14 cellular contexts compared by ENCODE assay signal in genomic region chr5:158513490-158514301, GRCh38.
A peak's percentile ranks its signal among the peaks of the same experiment; 100 is the strongest.
DNase-seq lines count a peak whose midpoint lies in the region; ATAC-seq, FAIRE-seq and TF ChIP-seq lines count a peak whose summit lies in the region.
"Had no signal": no experiment of that assay in that cellular context is flagged by ENCODE, and none has a peak within 500 bp of the region (broad histone marks: within the 10 kb centered on the region; RNA-seq: fewer than 3 reads in every experiment).

No MANE protein-coding gene starts in this region.

- H3K4me2 ChIP-seq in astrocyte (ENCODE audit: low read length), result peak overlapping the region; percentile 48

- ATAC-seq in GM21825 (IDR thresholded peaks at IDR 0.05; ENCODE audit: unreplicated experiment) (no peak), left colon (no peak)

- peaks cover 15% of the 10 kb centered on the region for H3K4me1 ChIP-seq in astrocyte (ENCODE audit: insufficient read depth, low read length)

- H3K36me3 ChIP-seq in astrocyte (ENCODE audit: insufficient read depth, low read length), result no peaks in the 10 kb centered on the region

- intact Hi-C loops in left colon (cut with DNase I, micrococcal nuclease), result no loop called here

- TF ChIP-seq CTCF in astrocyte (IDR thresholded peaks at IDR 0.05; ENCODE audit: insufficient read depth, low read depth, low read length), result no peak

- H3K79me2 ChIP-seq in astrocyte (ENCODE audit: insufficient read depth, low read length), result no peaks in the 10 kb centered on the region

- peaks cover 2% of the 10 kb centered on the region for H3K9me3 Mint-ChIP-seq in activated naive CD4-positive, alpha-beta T cell treated with anti-CD3 and anti-CD28 coated beads, Interleukin-2, amount 10 ng/mL, durations not matched to agents 7 days and 5 days
- peaks cover 1% of the 10 kb centered on the region for H3K9me3 Mint-ChIP-seq in astrocyte (ENCODE audit: unreplicated experiment)

- H3K9ac ChIP-seq in astrocyte (ENCODE audit: low read length), result peak overlapping the region; percentile 28

- H3K36me3 Mint-ChIP-seq in activated naive CD4-positive, alpha-beta T cell treated with anti-CD3 and anti-CD28 coated beads, Interleukin-2, amount 10 ng/mL, durations not matched to agents 7 days and 5 days, result no peaks in the 10 kb centered on the region
- no peaks in the 10 kb centered on the region for H3K36me3 Mint-ChIP-seq in astrocyte (ENCODE audit: low read depth, unreplicated experiment)

- peak overlapping the region; percentile 20 for H3K27ac ChIP-seq in astrocyte (ENCODE audit: low read depth, low read length)
- H3K27ac ChIP-seq: VCaP had no signal

- no peaks in the 10 kb centered on the region for H3K27me3 Mint-ChIP-seq in activated naive CD4-positive, alpha-beta T cell treated with anti-CD3 and anti-CD28 coated beads, Interleukin-2, amount 10 ng/mL, durations not matched to agents 7 days and 5 days
- no peaks in the 10 kb centered on the region for H3K27me3 Mint-ChIP-seq in astrocyte (ENCODE audit: low read depth, unreplicated experiment)

- peaks cover 25% of the 10 kb centered on the region for H3K4me1 Mint-ChIP-seq in activated naive CD4-positive, alpha-beta T cell treated with anti-CD3 and anti-CD28 coated beads, Interleukin-2, amount 10 ng/mL, durations not matched to agents 7 days and 5 days
- H3K4me1 Mint-ChIP-seq in astrocyte (ENCODE audit: low read depth, unreplicated experiment), result peaks cover 10% of the 10 kb centered on the region

- H3K4me3 ChIP-seq in astrocyte (ENCODE audit: insufficient read depth, low read depth, low read length) (no peak overlapping the region), skeletal muscle cell (ENCODE audit: low read depth, low read length) (no peak overlapping the region)

- CTCF ChIA-PET in activated naive CD4-positive, alpha-beta T cell treated with anti-CD3 and anti-CD28 coated beads, Interleukin-2, amount 10 ng/mL, durations not matched to agents 7 days and 5 days (lab: Charles Lee), result interaction anchor here (0.6 to 1.1 kb wide), 3 partner anchors 62 to 748 kb away, joined by 3 to 4 read pairs (median 3); no protein-coding TSS in a partner anchor

- peak; percentile 29 for FAIRE-seq in astrocyte (lab: Jason Lieb, UNC)

- H3K4me3 Mint-ChIP-seq in activated naive CD4-positive, alpha-beta T cell treated with anti-CD3 and anti-CD28 coated beads, Interleukin-2, amount 10 ng/mL, durations not matched to agents 7 days and 5 days, result no peak overlapping the region
- H3K4me3 Mint-ChIP-seq in astrocyte (ENCODE audit: unreplicated experiment), result no peak overlapping the region

- no peaks in the 10 kb centered on the region for H3K9me3 ChIP-seq in astrocyte (ENCODE audit: insufficient read depth, low read depth, low read length)

- no peak overlapping the region for H2AFZ ChIP-seq in astrocyte (ENCODE audit: low read depth, low read length)

- no peak for DNase-seq in activated naive CD4-positive, alpha-beta T cell treated with anti-CD3 and anti-CD28 coated beads, Interleukin-2, amount 10 ng/mL, durations not matched to agents 7 days and 5 days
- no peak for DNase-seq in activated naive CD4-positive, alpha-beta T cell (lab: John Stamatoyannopoulos, UW)
- DNase-seq in NAMALWA (ENCODE audit: low spot score) (peak; percentile 41), astrocyte (ENCODE audit: low read depth) (peak; percentile 91), skeletal muscle cell (ENCODE audit: low read depth) (peak; percentile 28), AG08396 (ENCODE audit: low spot score) (no peak), left colon (no peak)
- DNase-seq: erythroblast; NCI-H1105; NCI-H446 treated with DMSO at 0.1 percent for 48 hours; Right ventricle myocardium superior; stimulated activated CD4-positive, alpha-beta T cell treated with anti-CD3 and anti-CD28 coated beads, Interleukin-1b, Interleukin-23, amount 100 ng/mL, for 48 hours had no signal

- no peaks in the 10 kb centered on the region for H3K27me3 ChIP-seq in astrocyte (ENCODE audit: insufficient read depth, low read length)

- peak overlapping the region; percentile 72 for H3K27ac Mint-ChIP-seq in activated naive CD4-positive, alpha-beta T cell treated with anti-CD3 and anti-CD28 coated beads, Interleukin-2, amount 10 ng/mL, durations not matched to agents 7 days and 5 days
- H3K27ac Mint-ChIP-seq in astrocyte (ENCODE audit: unreplicated experiment), result peak overlapping the region; percentile 11

- H4K20me1 ChIP-seq in astrocyte (ENCODE audit: insufficient read depth, low read length), result no peaks in the 10 kb centered on the region

Comparison
In these comparisons a context has a peak if more than half of its experiments do, and no peak if none do; other contexts are left out.
1. DNase-seq: peak in NAMALWA (single experiment), astrocyte (single experiment) and skeletal muscle cell (single experiment); none in activated naive CD4-positive, alpha-beta T cell treated with anti-CD3 and anti-CD28 coated beads, Interleukin-2, amount 10 ng/mL, durations not matched to agents 7 days and 5 days (single experiment), activated naive CD4-positive, alpha-beta T cell (0 of 4), AG08396 (single experiment) and left colon (0 of 2).